ENCODE assay signal across 25 cellular contexts in the genomic region with DNA sequence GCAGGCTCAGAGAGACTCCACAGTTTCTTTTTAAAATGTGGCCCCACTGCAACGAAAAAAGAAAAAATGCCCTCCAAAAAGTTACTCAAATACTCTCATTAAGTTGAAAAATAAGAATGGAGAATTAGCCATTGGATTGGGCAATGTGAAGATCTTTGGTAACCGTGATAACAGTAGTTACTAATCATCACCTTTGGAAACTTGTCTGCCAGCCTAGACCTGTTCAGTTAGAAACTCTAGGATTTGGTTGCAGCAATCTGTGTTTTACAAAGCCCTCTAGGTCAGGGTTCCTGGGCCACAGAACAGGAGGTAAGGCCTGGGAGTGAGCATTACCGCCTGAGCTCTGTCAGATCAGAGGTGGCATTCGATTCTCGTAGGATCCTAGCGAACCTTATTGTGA. TPM values are rescaled to one million over a fixed set of nuclear protein-coding genes. Genes with fewer than 3 reads are reported as not detected.
DNase-seq lines count a peak whose midpoint lies in the region; ATAC-seq and TF ChIP-seq lines count a peak whose summit lies in the region.
"Had no signal": no experiment of that assay in that cellular context is flagged by ENCODE, and none has a peak within 500 bp of the region (broad histone marks: within the 10 kb centered on the region; RNA-seq: fewer than 3 reads in every experiment).

No MANE protein-coding gene starts in this region.

- H3K36me3 Mint-ChIP-seq in MCF 10A (ENCODE audit: insufficient read depth, unreplicated experiment) (peaks cover 13% of the 10 kb centered on the region), WTC11 (peaks cover 18% of the 10 kb centered on the region)
- H3K36me3 Mint-ChIP-seq in CD4-positive, alpha-beta memory T cell = peaks cover 17 to 49% of the 10 kb centered on the region in 2 donors
- H3K36me3 Mint-ChIP-seq in activated CD4-positive, alpha-beta memory T cell treated with anti-CD3 and anti-CD28 coated beads, Interleukin-2, amount 10 ng/mL, durations not matched to agents 7 days and 5 days (ENCODE audit: low read depth) = peaks cover 22% of the 10 kb centered on the region

- POLR2A ChIA-PET in MCF 10A (lab: Yijun Ruan, JAX) (interaction anchor here (1.0 kb wide), 1 partner anchor 94 kb away, joined by 3 read pairs; no protein-coding TSS in a partner anchor), WTC11 (lab: Charles Lee) (no interaction called here)
- POLR2A ChIA-PET in CD4-positive, alpha-beta memory T cell (lab: Charles Lee; ENCODE audit: partially characterized antibody) = no interaction called here
- POLR2A ChIA-PET in activated CD4-positive, alpha-beta memory T cell treated with anti-CD3 and anti-CD28 coated beads, Interleukin-2, amount 10 ng/mL, durations not matched to agents 7 days and 5 days (lab: Charles Lee) = no interaction called here

- DNase-seq in mammary epithelial cell = peak; percentile 20
- no peak for DNase-seq in MCF 10A (ENCODE audit: unreplicated experiment)
- DNase-seq in WTC11 (ENCODE audit: low spot score) = no peak
- peak; percentile 74 for DNase-seq in epithelial cell of esophagus (ENCODE audit: low read depth)
- no peak for DNase-seq in trophoblast cell
- DNase-seq in activated gamma-delta T cell treated with Interleukin-2 at 50 U/mL for 16 hours = no peak
- no peak for DNase-seq in CD4-positive, alpha-beta memory T cell
- DNase-seq in activated CD4-positive, alpha-beta memory T cell treated with anti-CD3 and anti-CD28 coated beads, Interleukin-2, amount 10 ng/mL, durations not matched to agents 7 days and 5 days = no peak
- DNase-seq: AML-193; CD4-positive, alpha-beta T cell; CD8-positive, alpha-beta memory T cell; COR-L47; DMS 273 treated with DMSO at 0.1 percent for 48 hours; DMS153; DMS53; DMS79; DND-41; EL; GDM1 had no signal

- H3K4me3 ChIP-seq in mammary epithelial cell (replicated peaks in 1 of 3; ENCODE audit: insufficient read depth in 1 of 3, low read depth in 2 of 3, low read length in 3 of 3) (no peak overlapping the region), epithelial cell of esophagus (ENCODE audit: low read length) (no peak overlapping the region), trophoblast cell (ENCODE audit: low read depth, low read length) (no peak overlapping the region)
- no peak overlapping the region for H3K4me3 ChIP-seq in CD4-positive, alpha-beta memory T cell (ENCODE audit: low read length in 2 of 2)
- H3K4me3 ChIP-seq: A549; BLaER1 treated with 17β-estradiol and CSF1 and Interleukin-3, amounts not matched to agents 10 nM and 100 nM; GM12878 had no signal

- H3K79me1 ChIP-seq in trophoblast cell (ENCODE audit: low read length) = no peaks in the 10 kb centered on the region

- H3K23ac ChIP-seq in trophoblast cell (ENCODE audit: low read length) = no peak overlapping the region

- no peak overlapping the region for H2BK12ac ChIP-seq in trophoblast cell (ENCODE audit: low read length)

- H3K27me3 ChIP-seq in mammary epithelial cell (ENCODE audit: insufficient read depth, low read length) = no peaks in the 10 kb centered on the region
- H3K27me3 ChIP-seq in trophoblast cell (ENCODE audit: insufficient read depth, low read length) = no peaks in the 10 kb centered on the region
- no peaks in the 10 kb centered on the region for H3K27me3 ChIP-seq in CD4-positive, alpha-beta memory T cell (ENCODE audit: insufficient read depth, low read length)
- H3K27me3 ChIP-seq: BLaER1 treated with 17β-estradiol and CSF1 and Interleukin-3, amounts not matched to agents 10 nM and 100 nM had no signal

- in situ Hi-C loops in mammary epithelial cell (cut with MboI; ENCODE audit: low sequenced_read_pairs in 2 of 2) = loop anchor here in 1 of 2 donors (10.0 kb wide), 1 partner anchor 63 kb away; no protein-coding TSS in a partner anchor

- WGBS in mammary epithelial cell (ENCODE audit: low coverage, missing lambda C conversion rate) = 97% methylated on average over 3 of the region's 6 CpGs
- no CpG with 5 or more reads among the region's 6 CpGs for WGBS in trophoblast cell (ENCODE audit: extremely low coverage, insufficient coverage, insufficient read length)

- H3K27ac ChIP-seq in mammary epithelial cell (ENCODE audit: insufficient read depth, low read depth, low read length) (no peak overlapping the region), trophoblast cell (ENCODE audit: low read depth, low read length) (no peak overlapping the region)
- no peak overlapping the region for H3K27ac ChIP-seq in CD4-positive, alpha-beta memory T cell (ENCODE audit: low read depth, low read length)
- H3K27ac ChIP-seq: 22Rv1; A549; BLaER1 treated with 17β-estradiol and CSF1 and Interleukin-3, amounts not matched to agents 10 nM and 100 nM; C4-2B had no signal

- TF ChIP-seq CTCF in mammary epithelial cell (conservative IDR thresholded peaks at IDR 0.05 in 1 of 2, IDR thresholded peaks at IDR 0.05 in 1 of 2; ENCODE audit: extremely low read depth in 1 of 2, insufficient read depth in 1 of 2, low read depth in 1 of 2, low read length in 2 of 2) (no peak), MCF 10A (IDR thresholded peaks at IDR 0.05; ENCODE audit: unreplicated experiment) (no peak), WTC11 (IDR thresholded peaks at IDR 0.05) (no peak), epithelial cell of esophagus (IDR thresholded peaks at IDR 0.05; ENCODE audit: insufficient read depth, low read depth, low read length, missing control alignments) (no peak)

- peak overlapping the region; percentile 70 for H4K12ac ChIP-seq in trophoblast cell (ENCODE audit: low read depth, low read length)

- no peak overlapping the region for H3K27ac Mint-ChIP-seq in MCF 10A (ENCODE audit: low read depth, unreplicated experiment)
- H3K27ac Mint-ChIP-seq in WTC11 = peak overlapping the region; percentile 27; the same call in 1 of the 2 replicates
- peak overlapping the region in 1 of 7 donors; percentile 4 for H3K27ac Mint-ChIP-seq in CD4-positive, alpha-beta memory T cell
- H3K27ac Mint-ChIP-seq in activated CD4-positive, alpha-beta memory T cell treated with anti-CD3 and anti-CD28 coated beads, Interleukin-2, amount 10 ng/mL, durations not matched to agents 7 days and 5 days = no peak overlapping the region
- H3K27ac Mint-ChIP-seq: B cell; CD4-positive, alpha-beta T cell; CD8-positive, alpha-beta memory T cell had no signal

- CTCF ChIA-PET in mammary epithelial cell (lab: Charles Lee; ENCODE audit: low non-redundant PET) (no interaction called here), MCF 10A (lab: Yijun Ruan, JAX) (interaction anchor here (1.8 kb wide), 1 partner anchor 44 kb away, joined by 5 read pairs; no protein-coding TSS in a partner anchor), WTC11 (lab: Charles Lee) (no interaction called here)
- CTCF ChIA-PET in CD4-positive, alpha-beta memory T cell (lab: Charles Lee; ENCODE audit: partially characterized antibody) = no interaction called here
- CTCF ChIA-PET in activated CD4-positive, alpha-beta memory T cell treated with anti-CD3 and anti-CD28 coated beads, Interleukin-2, amount 10 ng/mL, durations not matched to agents 7 days and 5 days (lab: Charles Lee) = no interaction called here

- no peaks in the 10 kb centered on the region for H3K9me3 ChIP-seq in mammary epithelial cell (replicated peaks; ENCODE audit: insufficient read depth, low read length)
- H3K9me3 ChIP-seq in trophoblast cell (ENCODE audit: insufficient read depth, low read depth, low read length) = no peaks in the 10 kb centered on the region
- no peaks in the 10 kb centered on the region for H3K9me3 ChIP-seq in CD4-positive, alpha-beta memory T cell (ENCODE audit: control insufficient read depth in 1 of 2, low read length in 2 of 2)
- H3K9me3 ChIP-seq: A549; BLaER1 treated with 17β-estradiol and CSF1 and Interleukin-3, amounts not matched to agents 10 nM and 100 nM had no signal

- no peak for ATAC-seq in WTC11
- ATAC-seq: A549, GM12878 had no signal

- no peaks in the 10 kb centered on the region for H4K20me1 ChIP-seq in mammary epithelial cell (ENCODE audit: insufficient read depth, low read length)
- H4K20me1 ChIP-seq: BLaER1 treated with 17β-estradiol and CSF1 and Interleukin-3, amounts not matched to agents 10 nM and 100 nM had no signal

- no peak overlapping the region for H4K91ac ChIP-seq in trophoblast cell (ENCODE audit: low read depth, low read length)

- H3K9me3 Mint-ChIP-seq in MCF 10A (ENCODE audit: unreplicated experiment) = no peaks in the 10 kb centered on the region
- H3K9me3 Mint-ChIP-seq in WTC11 = no peaks in the 10 kb centered on the region
- H3K9me3 Mint-ChIP-seq in CD4-positive, alpha-beta memory T cell = no peaks in the 10 kb centered on the region
- H3K9me3 Mint-ChIP-seq in activated CD4-positive, alpha-beta memory T cell treated with anti-CD3 and anti-CD28 coated beads, Interleukin-2, amount 10 ng/mL, durations not matched to agents 7 days and 5 days = no peaks in the 10 kb centered on the region
- H3K9me3 Mint-ChIP-seq: CD4-positive, alpha-beta T cell; CD8-positive, alpha-beta memory T cell had no signal

- no peak overlapping the region for H3K4ac ChIP-seq in trophoblast cell (ENCODE audit: low read depth, low read length)

- H2BK120ac ChIP-seq in trophoblast cell (ENCODE audit: insufficient read depth, low read length, poor library complexity) = no peak overlapping the region

- H3K27me3 Mint-ChIP-seq in MCF 10A (ENCODE audit: insufficient read depth, unreplicated experiment) = no peaks in the 10 kb centered on the region
- no peaks in the 10 kb centered on the region for H3K27me3 Mint-ChIP-seq in WTC11 (ENCODE audit: low read depth)
- H3K27me3 Mint-ChIP-seq in CD4-positive, alpha-beta memory T cell = no peaks in the 10 kb centered on the region
- no peaks in the 10 kb centered on the region for H3K27me3 Mint-ChIP-seq in activated CD4-positive, alpha-beta memory T cell treated with anti-CD3 and anti-CD28 coated beads, Interleukin-2, amount 10 ng/mL, durations not matched to agents 7 days and 5 days
- H3K27me3 Mint-ChIP-seq: B cell; CD4-positive, alpha-beta T cell; CD8-positive, alpha-beta memory T cell had no signal

- H3K4me1 Mint-ChIP-seq in MCF 10A (ENCODE audit: insufficient read depth, unreplicated experiment) (peaks cover 6% of the 10 kb centered on the region), WTC11 (peaks cover 10% of the 10 kb centered on the region)
- H3K4me1 Mint-ChIP-seq in CD4-positive, alpha-beta memory T cell = no peaks in the 10 kb centered on the region
- H3K4me1 Mint-ChIP-seq in activated CD4-positive, alpha-beta memory T cell treated with anti-CD3 and anti-CD28 coated beads, Interleukin-2, amount 10 ng/mL, durations not matched to agents 7 days and 5 days = no peaks in the 10 kb centered on the region
- H3K4me1 Mint-ChIP-seq: B cell; CD8-positive, alpha-beta memory T cell had no signal

- H4K8ac ChIP-seq in trophoblast cell (ENCODE audit: low read depth, low read length) = peak overlapping the region; percentile 38

- no peak overlapping the region for H2BK5ac ChIP-seq in trophoblast cell (ENCODE audit: low read depth, low read length, poor library complexity)

- H3K36me3 ChIP-seq in mammary epithelial cell (ENCODE audit: insufficient read depth, low read length) (peaks cover 15% of the 10 kb centered on the region), trophoblast cell (ENCODE audit: control insufficient read depth in 1 of 2, insufficient read depth in 2 of 2, low read length in 2 of 2) (peaks cover 2 to 9% of the 10 kb centered on the region in 2 experiments)
- peaks cover 4% of the 10 kb centered on the region for H3K36me3 ChIP-seq in CD4-positive, alpha-beta memory T cell (ENCODE audit: insufficient read depth, low read length)

- no peak overlapping the region for H2AFZ ChIP-seq in mammary epithelial cell (ENCODE audit: low read depth, low read length)
- H2AFZ ChIP-seq in trophoblast cell (ENCODE audit: insufficient read depth, low read length, poor library complexity) = no peak overlapping the region

- no peak overlapping the region for H2AK5ac ChIP-seq in trophoblast cell (ENCODE audit: low read length)

- intact Hi-C loops in mammary epithelial cell (cut with micrococcal nuclease) = no loop called here
- intact Hi-C loops in MCF 10A (cut with micrococcal nuclease) = no loop called here
- intact Hi-C loops in CD4-positive, alpha-beta memory T cell (cut with micrococcal nuclease) = no loop called here

- BruUV-seq in mammary epithelial cell (replicated peaks; lab: Mats Ljungman, UMichigan) (TSS peak; percentile 27), MCF 10A (replicated peaks; lab: Mats Ljungman, UMichigan) (no TSS peak)

- H3K79me2 ChIP-seq in mammary epithelial cell (ENCODE audit: insufficient read depth, low read length) = no peaks in the 10 kb centered on the region
- no peaks in the 10 kb centered on the region for H3K79me2 ChIP-seq in trophoblast cell (ENCODE audit: control insufficient read depth, insufficient read depth, low read length, poor library complexity)

- H3K9ac ChIP-seq in mammary epithelial cell (ENCODE audit: insufficient read depth, low read length) (no peak overlapping the region), trophoblast cell (ENCODE audit: low read length) (no peak overlapping the region)
- H3K9ac ChIP-seq: BLaER1 treated with 17β-estradiol and CSF1 and Interleukin-3, amounts not matched to agents 10 nM and 100 nM had no signal

- no peak overlapping the region for H3K4me3 Mint-ChIP-seq in MCF 10A (ENCODE audit: unreplicated experiment)
- H3K4me3 Mint-ChIP-seq in WTC11 = no peak overlapping the region
- H3K4me3 Mint-ChIP-seq in CD4-positive, alpha-beta memory T cell = no peak overlapping the region
- no peak overlapping the region for H3K4me3 Mint-ChIP-seq in activated CD4-positive, alpha-beta memory T cell treated with anti-CD3 and anti-CD28 coated beads, Interleukin-2, amount 10 ng/mL, durations not matched to agents 7 days and 5 days
- H3K4me3 Mint-ChIP-seq: B cell; CD4-positive, alpha-beta T cell; CD8-positive, alpha-beta memory T cell had no signal

- H3K4me2 ChIP-seq in mammary epithelial cell (ENCODE audit: insufficient read depth, low read depth, low read length) = no peak overlapping the region
- no peak overlapping the region for H3K4me2 ChIP-seq in trophoblast cell (ENCODE audit: low read length)
- H3K4me2 ChIP-seq: A549; BLaER1 treated with 17β-estradiol and CSF1 and Interleukin-3, amounts not matched to agents 10 nM and 100 nM had no signal

- H3K4me1 ChIP-seq in mammary epithelial cell (ENCODE audit: insufficient read depth, low read length) = no peaks in the 10 kb centered on the region
- no peaks in the 10 kb centered on the region for H3K4me1 ChIP-seq in trophoblast cell (ENCODE audit: control insufficient read depth in 1 of 2, insufficient read depth in 2 of 2, low read length in 2 of 2)
- no peaks in the 10 kb centered on the region for H3K4me1 ChIP-seq in CD4-positive, alpha-beta memory T cell (ENCODE audit: insufficient read depth, low read length)
- H3K4me1 ChIP-seq: BLaER1 treated with 17β-estradiol and CSF1 and Interleukin-3, amounts not matched to agents 10 nM and 100 nM had no signal

- no peak overlapping the region for H3K18ac ChIP-seq in trophoblast cell (ENCODE audit: low read length)

- H3K14ac ChIP-seq in trophoblast cell (ENCODE audit: low read length) = peak overlapping the region; percentile 44

- dilution Hi-C loops in mammary epithelial cell (cut with HindIII; ENCODE audit: low sequenced_read_pairs) = no loop called here

RNA-seq across cellular contexts. Expression of a gene that starts 34.2 kb away (rescaled TPM):
- total RNA-seq in mammary epithelial cell (10 to 100 TPM; 37.0 to 70.0 TPM), MCF 10A (2022) (23.5 and 29.6 TPM in 2 replicates), WTC11 (2021) (25.5 to 31.5 TPM (median 28.0 TPM) in 3 replicates)
- polyA plus RNA-seq in mammary epithelial cell = 9.5 TPM
- polyA minus RNA-seq in mammary epithelial cell = 15.4 TPM
- 18.1 and 18.4 TPM in 2 replicates for polyA plus RNA-seq in trophoblast cell (2013)
- 10 to 100 TPM; 53.5 to 58.2 TPM for total RNA-seq in CD4-positive, alpha-beta memory T cell
- polyA plus RNA-seq in CD4-positive, alpha-beta memory T cell = 1 to 10 TPM; 1.7 to 6.8 TPM
- 10 to 100 TPM; 40.9 to 42.3 TPM for total RNA-seq in activated CD4-positive, alpha-beta memory T cell treated with anti-CD3 and anti-CD28 coated beads, Interleukin-2, amount 10 ng/mL, durations not matched to agents 7 days and 5 days

Comparison
In these comparisons a context has a peak if more than half of its experiments do, and no peak if none do; other contexts are left out.
1. DNase-seq: peak in mammary epithelial cell (single experiment) and epithelial cell of esophagus (single experiment); none in MCF 10A (single experiment), WTC11 (single experiment), trophoblast cell (0 of 2), activated gamma-delta T cell treated with Interleukin-2 at 50 U/mL for 16 hours (single experiment), CD4-positive, alpha-beta memory T cell (0 of 5) and activated CD4-positive, alpha-beta memory T cell treated with anti-CD3 and anti-CD28 coated beads, Interleukin-2, amount 10 ng/mL, durations not matched to agents 7 days and 5 days (single experiment).